In the genomic region with DNA sequence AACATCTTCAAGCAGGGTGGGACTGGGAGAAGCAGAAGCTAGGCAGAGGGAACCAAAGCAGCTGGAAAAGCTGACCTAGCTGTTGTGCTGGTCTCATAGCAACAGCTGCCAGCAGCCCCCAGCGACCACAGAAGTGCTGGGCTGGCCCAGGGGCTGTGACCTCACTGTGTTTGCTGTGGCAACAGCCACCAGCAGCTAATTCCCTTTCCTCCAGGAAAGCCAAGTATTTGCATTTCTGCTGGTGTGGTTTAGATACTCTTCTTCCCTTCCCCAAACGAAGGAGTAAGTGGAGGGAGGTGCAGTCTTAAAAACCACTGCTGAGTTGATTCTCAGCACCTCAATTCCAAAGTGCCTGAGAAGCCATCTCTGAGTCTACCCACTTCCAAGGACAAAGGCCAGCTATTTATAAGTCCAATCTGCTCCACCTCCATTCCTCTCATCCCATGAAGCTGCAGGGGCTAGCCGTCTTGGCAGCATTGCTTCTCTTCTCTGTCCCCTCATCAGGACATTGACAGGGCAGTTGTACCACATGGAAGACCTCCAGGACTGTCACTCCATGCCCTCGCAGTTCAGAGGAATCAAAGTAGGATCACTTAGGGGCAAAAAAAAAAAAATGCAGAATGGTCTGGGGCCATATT, we compare ENCODE assay signal across 8 cellular contexts. TPM values are rescaled to one million over a fixed set of nuclear protein-coding genes. Genes with fewer than 3 reads are reported as not detected.
A peak's percentile ranks its signal among the peaks of the same experiment; 100 is the strongest.
DNase-seq lines count a peak whose midpoint lies in the region; ATAC-seq and TF ChIP-seq lines count a peak whose summit lies in the region.

No MANE protein-coding gene starts in this region.

- no peaks in the 10 kb centered on the region for H3K27me3 ChIP-seq in BLaER1 treated with 17β-estradiol and CSF1 and Interleukin-3, amounts not matched to agents 10 nM and 100 nM
- H3K27me3 ChIP-seq in esophagus squamous epithelium = no peaks in the 10 kb centered on the region

- H3K9ac ChIP-seq in BLaER1 treated with 17β-estradiol and CSF1 and Interleukin-3, amounts not matched to agents 10 nM and 100 nM = peak overlapping the region; percentile 41 to 90 (median 70); a peak in 20 of 22 replicates

- peaks cover 77 to 94% (median 91%) of the 10 kb centered on the region in 10 experiments for H3K4me1 ChIP-seq in BLaER1 treated with 17β-estradiol and CSF1 and Interleukin-3, amounts not matched to agents 10 nM and 100 nM
- H3K4me1 ChIP-seq in esophagus squamous epithelium = peaks cover 31 to 66% (median 57%) of the 10 kb centered on the region in 3 donors

- no peaks in the 10 kb centered on the region for H3K9me3 ChIP-seq in BLaER1 treated with 17β-estradiol and CSF1 and Interleukin-3, amounts not matched to agents 10 nM and 100 nM (replicated peaks in 1 of 11)
- H3K9me3 ChIP-seq in esophagus squamous epithelium = no peaks in the 10 kb centered on the region

- peaks cover 4 to 100% (median 99%) of the 10 kb centered on the region in 11 experiments; a peak in 20 of 22 replicates for H4K20me1 ChIP-seq in BLaER1 treated with 17β-estradiol and CSF1 and Interleukin-3, amounts not matched to agents 10 nM and 100 nM

- no peak for TF ChIP-seq CTCF in esophagus squamous epithelium (IDR thresholded peaks at IDR 0.05)
- no peak for TF ChIP-seq CTCF in nephron progenitor cell (IDR thresholded peaks at IDR 0.05)

- H3K27ac Mint-ChIP-seq in nephron progenitor cell = peak overlapping the region; percentile 97

- H3K4me3 Mint-ChIP-seq in nephron progenitor cell = no peak overlapping the region

- ATAC-seq in GM21825 (IDR thresholded peaks at IDR 0.05; ENCODE audit: unreplicated experiment) (peak; percentile 22), HG02678 (IDR thresholded peaks at IDR 0.05; ENCODE audit: unreplicated experiment) (no peak)

- H3K9me3 Mint-ChIP-seq in nephron progenitor cell = no peaks in the 10 kb centered on the region

- H3K4me1 Mint-ChIP-seq in nephron progenitor cell = peaks cover 10% of the 10 kb centered on the region

- 37 to 38% methylated on average over 4 of the region's 4 CpGs for WGBS in esophagus squamous epithelium, 2 donors

- peak overlapping the region; percentile 79 to 90 (median 82) for H3K4me2 ChIP-seq in BLaER1 treated with 17β-estradiol and CSF1 and Interleukin-3, amounts not matched to agents 10 nM and 100 nM

- peaks cover 87% of the 10 kb centered on the region for H3K36me3 Mint-ChIP-seq in nephron progenitor cell (ENCODE audit: low read depth)

- peak in 1 of 4 donors; percentile 35 for TF ChIP-seq POLR2A in esophagus squamous epithelium (IDR thresholded peaks at IDR 0.05)

- H3K27me3 Mint-ChIP-seq in nephron progenitor cell (ENCODE audit: low read depth, poor library complexity) = no peaks in the 10 kb centered on the region

- H3K4me3 ChIP-seq in BLaER1 treated with 17β-estradiol and CSF1 and Interleukin-3, amounts not matched to agents 10 nM and 100 nM = peak overlapping the region in 5 of 10 experiments; percentile 5 to 28 (median 11); a peak in 5 of 20 replicates
- no peak overlapping the region for H3K4me3 ChIP-seq in esophagus squamous epithelium

- DNase-seq in T-helper 9 cell = peak; percentile 56
- DNase-seq in esophagus squamous epithelium (lab: John Stamatoyannopoulos, UW) = no peak
- no peak for DNase-seq in nephron progenitor cell
- DNase-seq in OCI-M2 (lab: John Stamatoyannopoulos, UW; ENCODE audit: unreplicated experiment) = no peak
- no peak for DNase-seq in HPDE6-E6E7 (ENCODE audit: extremely low spot score)

- peaks cover 65 to 98% (median 93%) of the 10 kb centered on the region in 11 experiments for H3K36me3 ChIP-seq in BLaER1 treated with 17β-estradiol and CSF1 and Interleukin-3, amounts not matched to agents 10 nM and 100 nM
- peaks cover 27 to 100% (median 37%) of the 10 kb centered on the region in 3 donors for H3K36me3 ChIP-seq in esophagus squamous epithelium

- intact Hi-C loops in esophagus squamous epithelium (cut with DNase I) = no loop called here

- H3K27ac ChIP-seq in BLaER1 treated with 17β-estradiol and CSF1 and Interleukin-3, amounts not matched to agents 10 nM and 100 nM = peak overlapping the region; percentile 45 to 98 (median 81); a peak in 21 of 22 replicates
- peak overlapping the region; percentile 57 to 84 (median 83) for H3K27ac ChIP-seq in esophagus squamous epithelium

RNA-seq across cellular contexts. Expression of gene CCDC97, which starts 11.5 kb away (rescaled TPM):
- 10 to 100 TPM in 3 of 4 donors, 1 to 10 TPM in 1; 9.4 to 19.5 (median 14.7) TPM for total RNA-seq in esophagus squamous epithelium

RNA-seq across cellular contexts. Expression of gene HNRNPUL1, which starts 34.3 kb away (rescaled TPM):
- 100 to 1,000 TPM in 3 of 4 donors, 10 to 100 TPM in 1; 98.1 to 127 (median 113) TPM for total RNA-seq in esophagus squamous epithelium

RNA-seq across cellular contexts. Expression of gene TGFB1, which starts 55.3 kb away (rescaled TPM):
- 10 to 100 TPM; 13.6 to 36.2 (median 31.9) TPM for total RNA-seq in esophagus squamous epithelium
